ENCODE assay signal across 8 cellular contexts in the genomic region with DNA sequence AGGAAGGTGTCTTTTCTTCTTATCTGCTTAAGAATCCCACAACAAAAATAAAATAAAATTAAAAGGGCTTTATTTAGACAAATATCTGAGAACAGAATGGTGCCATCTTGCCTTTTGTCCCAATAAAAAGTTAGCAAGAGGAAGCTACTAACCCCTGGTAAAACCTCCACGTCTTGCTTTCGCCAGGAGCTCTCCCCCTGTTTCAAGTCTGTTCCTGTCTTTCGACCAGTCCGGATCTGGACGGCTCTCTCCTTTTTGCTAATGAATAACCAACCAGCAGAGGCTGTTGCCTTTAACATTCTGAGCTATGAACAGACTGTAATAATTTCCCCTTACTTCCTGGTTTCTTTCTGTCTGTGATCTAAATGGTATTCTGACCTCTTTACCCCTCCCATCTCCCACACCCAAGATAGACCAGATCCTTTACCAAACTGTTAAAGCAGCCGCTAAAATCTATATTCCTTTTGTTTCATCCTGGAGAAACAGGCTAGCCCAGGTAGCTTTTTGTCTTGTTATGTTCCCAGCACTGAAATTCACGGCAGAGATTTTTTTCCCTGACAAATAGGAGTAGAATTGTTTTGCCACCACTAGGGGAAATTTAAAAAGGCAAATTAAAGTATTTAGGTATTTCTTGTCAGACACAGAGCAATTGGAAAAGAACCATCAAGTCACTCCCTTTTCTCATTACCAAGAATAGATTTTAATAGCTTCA. TPM values are rescaled to one million over a fixed set of nuclear protein-coding genes. Genes with fewer than 3 reads are reported as not detected.
DNase-seq lines count a peak whose midpoint lies in the region; ATAC-seq and TF ChIP-seq lines count a peak whose summit lies in the region.

A gene with protein sequence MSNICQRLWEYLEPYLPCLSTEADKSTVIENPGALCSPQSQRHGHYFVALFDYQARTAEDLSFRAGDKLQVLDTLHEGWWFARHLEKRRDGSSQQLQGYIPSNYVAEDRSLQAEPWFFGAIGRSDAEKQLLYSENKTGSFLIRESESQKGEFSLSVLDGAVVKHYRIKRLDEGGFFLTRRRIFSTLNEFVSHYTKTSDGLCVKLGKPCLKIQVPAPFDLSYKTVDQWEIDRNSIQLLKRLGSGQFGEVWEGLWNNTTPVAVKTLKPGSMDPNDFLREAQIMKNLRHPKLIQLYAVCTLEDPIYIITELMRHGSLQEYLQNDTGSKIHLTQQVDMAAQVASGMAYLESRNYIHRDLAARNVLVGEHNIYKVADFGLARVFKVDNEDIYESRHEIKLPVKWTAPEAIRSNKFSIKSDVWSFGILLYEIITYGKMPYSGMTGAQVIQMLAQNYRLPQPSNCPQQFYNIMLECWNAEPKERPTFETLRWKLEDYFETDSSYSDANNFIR (minus strand): TSS at position 320 of the 712 bp plus-strand sequence. CDS start 580 bp downstream, outside the sequence.

- ATAC-seq in GM19043 (IDR thresholded peaks at IDR 0.05; ENCODE audit: low read depth, unreplicated experiment) = peak; percentile 55

- H3K27ac ChIP-seq in sigmoid colon = peak within 1 kb of the TSS in 3 of 4 donors; percentile 35 to 47 (median 41)

- TF ChIP-seq POLR2A in sigmoid colon (IDR thresholded peaks at IDR 0.05) = peak in 1 of 2 donors; percentile 28

- peak; percentile 86 for DNase-seq in NOMO-1 treated with DMSO at 0.1 percent for 48 hours (lab: John Stamatoyannopoulos, UW; ENCODE audit: unreplicated experiment)
- DNase-seq in fibroblast of peridontal ligament (ENCODE audit: extremely low read depth) = peak; percentile 26
- no peak for DNase-seq in sigmoid colon
- no peak for DNase-seq in activated CD4-positive, CD25-positive, alpha-beta regulatory T cell (lab: John Stamatoyannopoulos, UW)
- no peak for DNase-seq in NCI-H2029 treated with DMSO at 0.1 percent for 48 hours (lab: John Stamatoyannopoulos, UW)
- no peak for DNase-seq in GM10248 (ENCODE audit: extremely low spot score)
- no peak for DNase-seq in HEK293T (ENCODE audit: extremely low spot score)

- peak within 1 kb of the TSS in 3 of 4 donors; percentile 16 to 26 (median 17) for H3K4me3 ChIP-seq in sigmoid colon

- intact Hi-C loops in sigmoid colon (cut with DNase I) = no loop called here

- POLR2A ChIA-PET in GM10248 (lab: Yijun Ruan, JAX) = no interaction called here
- POLR2A ChIA-PET in HEK293T (lab: Yijun Ruan, JAX) = interaction anchor here (1.1 to 2.2 kb wide), 3 partner anchors 11 to 40 kb away, joined by 4 to 9 read pairs (median 4); a partner anchor contains a TSS

- H3K9me3 ChIP-seq in sigmoid colon = no peaks in the 10 kb centered on the region

- H3K36me3 ChIP-seq in sigmoid colon = no peaks in the 10 kb centered on the region

- TF ChIP-seq CTCF in sigmoid colon (IDR thresholded peaks at IDR 0.05) (peak in 1 of 4 experiments; percentile 33), GM10248 (IDR thresholded peaks at IDR 0.05; ENCODE audit: control extremely low read depth, extremely low read depth, low read depth, missing control alignments) (no peak)

- TF ChIP-seq EP300 in sigmoid colon (IDR thresholded peaks at IDR 0.05) = no peak

- H3K27me3 ChIP-seq in sigmoid colon = no peaks in the 10 kb centered on the region

- CTCF ChIA-PET in GM10248 (lab: Yijun Ruan, JAX) = interaction anchor here (0.7 to 2.0 kb wide), 12 partner anchors 9 to 52 kb away, joined by 3 to 9 read pairs (median 4); a partner anchor contains a TSS
- CTCF ChIA-PET in HEK293T (lab: Yijun Ruan, JAX) = interaction anchor here (0.6 to 2.2 kb wide), 3 partner anchors 18 to 1538 kb away, joined by 3 to 6 read pairs (median 4); no protein-coding TSS in a partner anchor

- H3K4me1 ChIP-seq in sigmoid colon = no peaks in the 10 kb centered on the region

- 17 to 65% methylated on average over 7 of the region's 7 CpGs for WGBS in sigmoid colon, 2 donors

TF ChIP-seq in HEK293T, 16 proteins besides CTCF, POLR2A, EP300 and RAD21:
- TF ChIP-seq BHLHE40 (IDR thresholded peaks at IDR 0.05; ENCODE audit: borderline replicate concordance) = no peak
- TF ChIP-seq FOXM1 (IDR thresholded peaks at IDR 0.05; ENCODE audit: borderline replicate concordance) = no peak
- TF ChIP-seq CTBP1 (IDR thresholded peaks at IDR 0.05; ENCODE audit: borderline replicate concordance) = no peak
- TF ChIP-seq HDGF (IDR thresholded peaks at IDR 0.05; ENCODE audit: borderline replicate concordance) = no peak
- no peak for TF ChIP-seq SUZ12 (IDR thresholded peaks at IDR 0.05)
- no peak for TF ChIP-seq FOXK2 (IDR thresholded peaks at IDR 0.05)
- no peak for TF ChIP-seq ELF4 (IDR thresholded peaks at IDR 0.05)
- TF ChIP-seq ZNF384 (IDR thresholded peaks at IDR 0.05) = no peak
- no peak for TF ChIP-seq ARNT (IDR thresholded peaks at IDR 0.05)
- TF ChIP-seq NFRKB (IDR thresholded peaks at IDR 0.05) = no peak
- TF ChIP-seq, protein P1, sequence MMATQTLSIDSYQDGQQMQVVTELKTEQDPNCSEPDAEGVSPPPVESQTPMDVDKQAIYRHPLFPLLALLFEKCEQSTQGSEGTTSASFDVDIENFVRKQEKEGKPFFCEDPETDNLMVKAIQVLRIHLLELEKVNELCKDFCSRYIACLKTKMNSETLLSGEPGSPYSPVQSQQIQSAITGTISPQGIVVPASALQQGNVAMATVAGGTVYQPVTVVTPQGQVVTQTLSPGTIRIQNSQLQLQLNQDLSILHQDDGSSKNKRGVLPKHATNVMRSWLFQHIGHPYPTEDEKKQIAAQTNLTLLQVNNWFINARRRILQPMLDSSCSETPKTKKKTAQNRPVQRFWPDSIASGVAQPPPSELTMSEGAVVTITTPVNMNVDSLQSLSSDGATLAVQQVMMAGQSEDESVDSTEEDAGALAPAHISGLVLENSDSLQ (IDR thresholded peaks at IDR 0.05) = no peak
TF ChIP-seq in HEK293T: peak in this region for 0.

RNA-seq across cellular contexts. Expression of the gene that starts here (rescaled TPM):
- total RNA-seq in sigmoid colon = under 1 TPM; 0.16 to 0.71 (median 0.41) TPM
- polyA plus RNA-seq in sigmoid colon = 1 to 10 TPM; 3.2 to 6.5 (median 3.6) TPM

Comparison
In these comparisons a context has a peak if more than half of its experiments do, and no peak if none do; other contexts are left out.
1. DNase-seq: peak in NOMO-1 treated with DMSO at 0.1 percent for 48 hours (single experiment) and fibroblast of peridontal ligament (single experiment); none in sigmoid colon (single experiment), activated CD4-positive, CD25-positive, alpha-beta regulatory T cell (0 of 4), NCI-H2029 treated with DMSO at 0.1 percent for 48 hours (single experiment), GM10248 (single experiment) and HEK293T (single experiment).